8 cellular contexts compared by ENCODE assay signal in the genomic region with DNA sequence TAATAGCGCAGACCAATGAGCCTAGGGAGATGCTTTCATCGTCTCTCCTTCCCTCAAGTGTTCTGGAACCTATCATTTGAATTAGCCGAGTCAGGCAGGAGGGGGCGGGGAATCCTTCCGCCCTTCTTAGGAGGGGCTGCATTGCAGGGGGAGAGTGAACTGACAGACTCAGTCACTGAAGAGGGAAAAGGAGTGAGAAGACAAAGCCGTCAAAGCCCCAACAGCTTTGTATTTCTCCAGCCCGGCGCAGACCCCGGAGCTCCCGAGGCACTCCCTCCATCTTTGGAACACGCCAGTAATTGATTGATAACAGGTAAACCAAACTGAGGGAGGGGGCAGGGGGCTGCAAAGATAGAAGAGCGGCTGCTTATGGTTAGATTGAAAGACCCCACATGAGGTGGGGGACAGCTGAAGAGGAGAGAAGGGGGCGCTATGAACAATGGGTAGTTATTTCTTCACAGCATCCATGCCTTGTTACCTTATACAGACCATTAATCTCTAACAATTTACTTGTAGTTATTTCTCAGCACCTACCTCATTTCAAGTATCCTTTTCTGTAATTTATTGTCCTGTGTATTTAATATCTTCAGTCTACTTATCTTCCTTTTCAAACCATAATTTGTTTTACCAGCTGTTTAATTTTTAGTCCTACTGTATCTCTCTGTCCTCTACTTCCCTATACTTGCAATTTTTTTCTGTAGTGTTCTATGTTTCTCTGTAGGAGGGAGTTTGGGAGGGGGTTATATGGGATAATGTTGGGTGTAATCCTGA. TPM values are rescaled to one million over a fixed set of nuclear protein-coding genes. Genes with fewer than 3 reads are reported as not detected.
DNase-seq lines count a peak whose midpoint lies in the region; ATAC-seq, FAIRE-seq and TF ChIP-seq lines count a peak whose summit lies in the region.

TSS of gene MLLT11 (plus strand) at position 157 of the 771 bp plus-strand sequence. CDS start 6,828 bp downstream, outside the sequence.

- H3K27me3 ChIP-seq in left lung (no peaks in the 10 kb centered on the region), stomach smooth muscle (ENCODE audit: control insufficient read depth in 1 of 2, insufficient read depth in 2 of 2, low read length in 2 of 2) (no peaks in the 10 kb centered on the region)

- H3K4me1 ChIP-seq in left lung (peaks cover 18 to 44% of the 10 kb centered on the region in 2 donors), stomach smooth muscle (ENCODE audit: control insufficient read depth, insufficient read depth, low read length) (peaks cover 43% of the 10 kb centered on the region)

- H3K36me3 ChIP-seq in left lung = peaks cover 0 to 14% of the 10 kb centered on the region in 2 donors
- peaks cover 9 to 14% of the 10 kb centered on the region in 2 donors for H3K36me3 ChIP-seq in stomach smooth muscle (ENCODE audit: control insufficient read depth in 2 of 2, insufficient read depth in 2 of 2, low read length in 2 of 2)

- no peak for TF ChIP-seq CTCF in left lung (IDR thresholded peaks at IDR 0.05)

- peak; percentile 52 for FAIRE-seq in TTC549 (lab: Jason Lieb, UNC)

- H3K9me3 ChIP-seq in left lung (no peaks in the 10 kb centered on the region), stomach smooth muscle (ENCODE audit: control insufficient read depth in 2 of 2, low read length in 2 of 2) (no peaks in the 10 kb centered on the region)

- peak within 1 kb of the TSS; percentile 94 to 98 for H3K9ac ChIP-seq in stomach smooth muscle (ENCODE audit: low read length in 2 of 2)

- peak within 1 kb of the TSS; percentile 89 to 95 for H3K27ac ChIP-seq in left lung
- H3K27ac ChIP-seq in stomach smooth muscle (ENCODE audit: low read length) = peak within 1 kb of the TSS; percentile 91

- intact Hi-C loops in left lung (cut with DNase I) = no loop called here

- H3K4me3 ChIP-seq in left lung (peak within 1 kb of the TSS; percentile 66 to 94), stomach smooth muscle (ENCODE audit: low read length in 2 of 2) (peak within 1 kb of the TSS; percentile 97 to 98)

- ATAC-seq in left lung = peak; percentile 41

- DNase-seq in Daoy (ENCODE audit: low read depth) = peak; percentile 87
- DNase-seq in NCI-H1092 (lab: John Stamatoyannopoulos, UW) = peak; percentile 79
- DNase-seq in effector CD8-positive, alpha-beta T cell (lab: John Stamatoyannopoulos, UW) = peak; percentile 22
- DNase-seq in left lung = peak in 1 of 2 donors; percentile 44
- no peak for DNase-seq in T-helper 9 cell
- no peak for DNase-seq in NOMO-1 (lab: John Stamatoyannopoulos, UW; ENCODE audit: unreplicated experiment in 2 of 2)

RNA-seq across cellular contexts. Expression of gene MLLT11, which starts in this region (rescaled TPM):
- total RNA-seq in Daoy (2014; rRNA removed; shearing (Covaris generic)) = 48.4 and 52.7 TPM in 2 replicates
- total RNA-seq in left lung = 1 to 10 TPM; 1.7 to 2.9 TPM

Comparison
In these comparisons a context has a peak if more than half of its experiments do, and no peak if none do; other contexts are left out.
1. RNA of gene MLLT11 (total RNA-seq): 48.4 to 52.7 TPM in Daoy; 1.7 to 2.9 TPM in left lung; every median in the first group is over 10 times any median in the second.
2. DNase-seq: peak in Daoy (single experiment), NCI-H1092 (single experiment) and effector CD8-positive, alpha-beta T cell (single experiment); none in T-helper 9 cell (single experiment) and NOMO-1 (0 of 2).